In genomic region chr2:54755641-54756326, GRCh38 we compare ENCODE assay signal across 1 cellular context.
TF ChIP-seq lines count a peak whose summit lies in the region.

No MANE protein-coding gene starts in this region.

TF ChIP-seq in GM23338, 12 proteins besides CTCF, POLR2A, EP300 and RAD21 (continued from another document):
- no peak for TF ChIP-seq ZNF114 (CRISPR knock-in tag; IDR thresholded peaks at IDR 0.05)
- no peak for TF ChIP-seq CREB1 (CRISPR knock-in tag; IDR thresholded peaks at IDR 0.05; ENCODE audit: low read depth)
- TF ChIP-seq REST (IDR thresholded peaks at IDR 0.05; ENCODE audit: unreplicated experiment) = no peak
- no peak for TF ChIP-seq JUNB (IDR thresholded peaks at IDR 0.05; ENCODE audit: unreplicated experiment)
- no peak for TF ChIP-seq EZH2 (IDR thresholded peaks at IDR 0.05; ENCODE audit: low read depth, unreplicated experiment)
- TF ChIP-seq, protein P1, sequence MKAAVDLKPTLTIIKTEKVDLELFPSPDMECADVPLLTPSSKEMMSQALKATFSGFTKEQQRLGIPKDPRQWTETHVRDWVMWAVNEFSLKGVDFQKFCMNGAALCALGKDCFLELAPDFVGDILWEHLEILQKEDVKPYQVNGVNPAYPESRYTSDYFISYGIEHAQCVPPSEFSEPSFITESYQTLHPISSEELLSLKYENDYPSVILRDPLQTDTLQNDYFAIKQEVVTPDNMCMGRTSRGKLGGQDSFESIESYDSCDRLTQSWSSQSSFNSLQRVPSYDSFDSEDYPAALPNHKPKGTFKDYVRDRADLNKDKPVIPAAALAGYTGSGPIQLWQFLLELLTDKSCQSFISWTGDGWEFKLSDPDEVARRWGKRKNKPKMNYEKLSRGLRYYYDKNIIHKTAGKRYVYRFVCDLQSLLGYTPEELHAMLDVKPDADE (IDR thresholded peaks at IDR 0.05) = no peak
